ENCODE assay signal across 27 cellular contexts in genomic region chr12:113655479-113655878, GRCh38.
"Had no signal": no experiment of that assay in that cellular context is flagged by ENCODE, and none has a peak within 500 bp of the region (broad histone marks: within the 10 kb centered on the region; RNA-seq: fewer than 3 reads in every experiment).

No MANE protein-coding gene starts in this region.

- H3K27me3 ChIP-seq: testis, thyroid gland, tibial artery, tibial nerve, transverse colon, upper lobe of left lung, uterus, vagina had no signal

- FAIRE-seq: urothelium cell line had no signal

- H3K4me1 ChIP-seq: stomach, suprapubic skin, testis, thyroid gland, tibial artery, tibial nerve, transverse colon, upper lobe of left lung, upper lobe of right lung, uterus, vagina had no signal

- H3K27ac ChIP-seq: stomach, suprapubic skin, testis, thoracic aorta, thyroid gland, tibial artery, tibial nerve, transverse colon, upper lobe of left lung, upper lobe of right lung, uterus, vagina had no signal

- H3K4me3 ChIP-seq: stomach, suprapubic skin, testis, thoracic aorta, thyroid gland, tibial artery, tibial nerve, transverse colon, upper lobe of left lung, upper lobe of right lung, uterus, vagina had no signal

- ATAC-seq: stimulated activated effector memory CD8-positive, alpha-beta T cell treated with anti-CD3 and anti-CD28 coated beads, Interleukin-12 subunit alpha, Interleukin-12 subunit beta, amount 100 ng/mL, for 72 hours; stimulated activated memory B cell treated with anti-CD40 and anti-IgM and Interleukin-4, amounts not matched to agents 10 μg/mL and 1 μg/mL and 100 μg/mL, for 72 hours; stimulated activated naive B cell treated with anti-CD40 and anti-IgM and Interleukin-4, amounts not matched to agents 10 μg/mL and 1 μg/mL and 100 μg/mL, for 72 hours; stimulated activated naive CD8-positive, alpha-beta T cell treated with anti-CD3 and anti-CD28 coated beads, Interleukin-15, amount 100 ng/mL, for 72 hours; stimulated activated naive CD8-positive, alpha-beta T cell treated with anti-CD3 and anti-CD28 coated beads, Interleukin-15, Interleukin-2, amounts not matched to agents 100 U/mL and 50 U/mL, for 24 hours; upper lobe of right lung had no signal

- DNase-seq: stimulated activated CD4-positive, alpha-beta T cell treated with anti-CD3 and anti-CD28 coated beads, Interleukin-2, amount 100 ng/mL, for 48 hours; stimulated activated CD4-positive, alpha-beta T cell treated with anti-CD3 and anti-CD28 coated beads, Interleukin-4, amount 100 ng/mL, for 1 hour; stimulated activated CD4-positive, alpha-beta T cell treated with anti-CD3 and anti-CD28 coated beads, Interleukin-4, amount 100 ng/mL, for 24 hours; stimulated activated CD4-positive, alpha-beta T cell treated with anti-CD3 and anti-CD28 coated beads, Interleukin-4, amount 100 ng/mL, for 4 hours; stimulated activated CD8-positive, alpha-beta memory T cell treated with anti-CD3 and anti-CD28 coated beads, Interleukin-4, amount 100 ng/mL, for 48 hours; stimulated activated naive B cell treated with anti-CD40 and anti-IgM and Interleukin-4, amounts not matched to agents 10 μg/mL and 1 μg/mL and 100 μg/mL, for 72 hours; stimulated activated naive CD4-positive, alpha-beta T cell; stimulated activated naive CD4-positive, alpha-beta T cell treated with Interleukin-2 at 50 U/mL for 16 hours; stimulated activated naive CD8-positive, alpha-beta T cell treated with anti-CD3 and anti-CD28 coated beads, Interleukin-15, amount 100 ng/mL, for 72 hours; stimulated activated naive CD8-positive, alpha-beta T cell treated with anti-CD3 and anti-CD28 coated beads, Interleukin-15, Interleukin-2, amounts not matched to agents 100 U/mL and 50 U/mL, for 24 hours; stomach; substantia nigra; testis; thyroid gland; tibial artery; transverse colon; trophoblast cell; upper lobe of left lung; upper lobe of right lung; uterus had no signal

- H3K9me3 ChIP-seq: testis, thoracic aorta, thyroid gland, transverse colon, upper lobe of right lung, uterus, vagina had no signal

- H3K36me3 ChIP-seq: stomach, suprapubic skin, thoracic aorta, thyroid gland, tibial artery, tibial nerve, transverse colon, upper lobe of left lung, upper lobe of right lung, uterus, vagina had no signal
